10 cellular contexts compared by ENCODE assay signal in genomic region chr14:32724864-32725550, GRCh38.
DNase-seq lines count a peak whose midpoint lies in the region; ATAC-seq, FAIRE-seq and TF ChIP-seq lines count a peak whose summit lies in the region.
"Had no signal": no experiment of that assay in that cellular context is flagged by ENCODE, and none has a peak within 500 bp of the region (broad histone marks: within the 10 kb centered on the region; RNA-seq: fewer than 3 reads in every experiment).

No MANE protein-coding gene starts in this region.

- intact Hi-C loops in sigmoid colon (cut with DNase I) = no loop called here

- H3K4me3 ChIP-seq in sigmoid colon = peak overlapping the region in 3 of 4 donors; percentile 12 to 27 (median 25)

- H3K9me3 ChIP-seq in sigmoid colon = no peaks in the 10 kb centered on the region

- DNase-seq in GM04504 (ENCODE audit: low read depth) (peak; percentile 72), WTC11 (ENCODE audit: low spot score) (peak; percentile 31), frontal cortex (ENCODE audit: low spot score in 2 of 2) (no peak), sigmoid colon (no peak), KBM-7 (no peak)
- no peak for DNase-seq in activated CD4-positive, alpha-beta T cell treated with anti-CD3 and anti-CD28 coated beads for 4 hours
- DNase-seq: T-helper 2 cell had no signal

- peaks cover 18% of the 10 kb centered on the region for H3K4me1 Mint-ChIP-seq in WTC11

- H3K27me3 ChIP-seq in sigmoid colon = no peaks in the 10 kb centered on the region

- H3K27me3 Mint-ChIP-seq in WTC11 (ENCODE audit: low read depth) = no peaks in the 10 kb centered on the region
- H3K27me3 Mint-ChIP-seq: activated naive CD8-positive, alpha-beta T cell had no signal

- POLR2A ChIA-PET in WTC11 (lab: Charles Lee) = interaction anchor here (0.8 kb wide), 1 partner anchor 213 kb away, joined by 10 read pairs; no protein-coding TSS in a partner anchor

- in situ Hi-C loops in KBM-7 (cut with MboI; ENCODE audit: low pct_unique_long_range_greater_than_20kb, low sequenced_read_pairs) = no loop called here

- peak; percentile 69 for FAIRE-seq in frontal cortex (lab: Jason Lieb, UNC)

- CTCF ChIA-PET in WTC11 (lab: Charles Lee) = no interaction called here

- H3K27ac Mint-ChIP-seq in WTC11 = peak overlapping the region; percentile 74; the same call in 1 of the 2 replicates
- H3K27ac Mint-ChIP-seq: activated naive CD8-positive, alpha-beta T cell had no signal

- H3K27ac ChIP-seq in sigmoid colon = peak overlapping the region; percentile 29 to 69 (median 48)

- peaks cover 0 to 27% (median 16%) of the 10 kb centered on the region in 4 donors for H3K4me1 ChIP-seq in sigmoid colon

- no peak for TF ChIP-seq EP300 in sigmoid colon (IDR thresholded peaks at IDR 0.05)

- no peaks in the 10 kb centered on the region for H3K36me3 ChIP-seq in sigmoid colon

- H3K36me3 Mint-ChIP-seq in WTC11 = no peaks in the 10 kb centered on the region
- H3K36me3 Mint-ChIP-seq: activated naive CD8-positive, alpha-beta T cell had no signal

- ATAC-seq in WTC11 (no peak), GM19397 (IDR thresholded peaks at IDR 0.05; ENCODE audit: unreplicated experiment) (no peak), HG03571 (IDR thresholded peaks at IDR 0.05; ENCODE audit: unreplicated experiment) (no peak)

- no peaks in the 10 kb centered on the region for H3K9me3 Mint-ChIP-seq in WTC11

- no peak for TF ChIP-seq POLR2A in sigmoid colon (IDR thresholded peaks at IDR 0.05)

- WGBS in sigmoid colon, 2 donors = 61 to 66% methylated on average over 7 of the region's 7 CpGs

- TF ChIP-seq CTCF in WTC11 (IDR thresholded peaks at IDR 0.05) = no peak
- TF ChIP-seq CTCF in sigmoid colon (IDR thresholded peaks at IDR 0.05) = no peak

- H3K4me3 Mint-ChIP-seq in WTC11 = peak overlapping the region; percentile 20; the same call in 1 of the 2 replicates
- H3K4me3 Mint-ChIP-seq: activated naive CD8-positive, alpha-beta T cell had no signal

TF ChIP-seq in WTC11, 78 proteins besides CTCF, POLR2A, EP300 and RAD21:
- TF ChIP-seq ZNF121 (CRISPR knock-in tag; IDR thresholded peaks at IDR 0.05) (0 out of 2 replicates have a peak, but pooled peaks have one; percentile 27), FOXP4 (CRISPR knock-in tag; IDR thresholded peaks at IDR 0.05) (no peak)

Comparison
In these comparisons a context has a peak if more than half of its experiments do, and no peak if none do; other contexts are left out.
1. DNase-seq: peak in GM04504 (single experiment) and WTC11 (single experiment); none in frontal cortex (0 of 2), sigmoid colon (single experiment), KBM-7 (single experiment) and activated CD4-positive, alpha-beta T cell treated with anti-CD3 and anti-CD28 coated beads for 4 hours (0 of 2).